In the genomic region with DNA sequence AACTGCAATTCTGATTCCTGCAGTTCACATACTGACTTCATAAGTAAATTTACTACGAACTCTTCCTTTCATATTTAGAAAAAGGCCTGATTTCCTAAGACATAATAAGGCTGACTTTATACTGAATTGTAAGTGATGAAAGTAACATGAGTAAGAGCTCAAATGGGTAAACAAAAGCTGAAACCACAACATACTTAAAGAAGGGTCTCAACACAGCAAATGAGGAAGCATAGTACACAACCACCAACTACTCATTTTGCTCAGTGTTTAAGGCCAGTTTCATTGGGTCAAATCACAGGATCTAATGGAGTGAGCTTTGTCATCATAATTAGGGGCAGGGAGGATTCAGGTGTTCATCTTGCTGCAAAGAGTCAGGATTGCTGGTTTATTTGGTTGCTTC, we compare ENCODE assay signal across 13 cellular contexts.
DNase-seq lines count a peak whose midpoint lies in the region; ATAC-seq and TF ChIP-seq lines count a peak whose summit lies in the region.
"Had no signal": no experiment of that assay in that cellular context is flagged by ENCODE, and none has a peak within 500 bp of the region (broad histone marks: within the 10 kb centered on the region; RNA-seq: fewer than 3 reads in every experiment).

No MANE protein-coding gene starts in this region.

- H3K4me3 ChIP-seq in cardiac fibroblast (replicated peaks in 1 of 2; ENCODE audit: low read depth in 2 of 2, low read length in 2 of 2), result no peak overlapping the region
- no peak overlapping the region for H3K4me3 ChIP-seq in WERI-Rb-1 (ENCODE audit: low read depth, low read length)

- H3K27me3 ChIP-seq in WERI-Rb-1 (ENCODE audit: insufficient read depth, low read depth, severe bottlenecking), result no peaks in the 10 kb centered on the region

- TF ChIP-seq CTCF in natural killer cell (IDR thresholded peaks at IDR 0.05) (no peak), cardiac fibroblast (IDR thresholded peaks at IDR 0.05; ENCODE audit: low read depth, low read length) (no peak), WERI-Rb-1 (IDR thresholded peaks at IDR 0.05; ENCODE audit: low read depth, low read length) (no peak)

- no peaks in the 10 kb centered on the region for H3K9me3 Mint-ChIP-seq in natural killer cell
- H3K9me3 Mint-ChIP-seq in natural killer cell treated with Interleukin-12 subunit alpha and Interleukin-12 subunit beta and Interleukin-15 and Interleukin-18, amount 100 ng/mL, for 72 hours, result no peaks in the 10 kb centered on the region
- no peaks in the 10 kb centered on the region for H3K9me3 Mint-ChIP-seq in T-helper 2 cell treated with Interferon-gamma antibody and Interleukin-4, amounts not matched to agents 5 μg/mL and 100 μg/mL, for 36 hours
- H3K9me3 Mint-ChIP-seq: activated CD4-positive, alpha-beta T cell treated with anti-CD3 and anti-CD28 coated beads, Interleukin-2, amount 10 ng/mL, durations not matched to agents 24 days and 14 days had no signal

- peaks cover 67% of the 10 kb centered on the region for H3K36me3 ChIP-seq in WERI-Rb-1

- H3K9me3 ChIP-seq in WERI-Rb-1 (ENCODE audit: severe bottlenecking), result no peaks in the 10 kb centered on the region

- H3K4me3 Mint-ChIP-seq in natural killer cell, result no peak overlapping the region
- no peak overlapping the region for H3K4me3 Mint-ChIP-seq in natural killer cell treated with Interleukin-12 subunit alpha and Interleukin-12 subunit beta and Interleukin-15 and Interleukin-18, amount 100 ng/mL, for 72 hours
- H3K4me3 Mint-ChIP-seq in T-helper 2 cell treated with Interferon-gamma antibody and Interleukin-4, amounts not matched to agents 5 μg/mL and 100 μg/mL, for 36 hours, result no peak overlapping the region
- H3K4me3 Mint-ChIP-seq: activated CD4-positive, alpha-beta T cell treated with anti-CD3 and anti-CD28 coated beads, Interleukin-2, amount 10 ng/mL, durations not matched to agents 24 days and 14 days had no signal

- H3K27me3 Mint-ChIP-seq in natural killer cell (ENCODE audit: low read depth in 2 of 2), result no peaks in the 10 kb centered on the region
- no peaks in the 10 kb centered on the region for H3K27me3 Mint-ChIP-seq in natural killer cell treated with Interleukin-12 subunit alpha and Interleukin-12 subunit beta and Interleukin-15 and Interleukin-18, amount 100 ng/mL, for 72 hours
- no peaks in the 10 kb centered on the region for H3K27me3 Mint-ChIP-seq in T-helper 2 cell treated with Interferon-gamma antibody and Interleukin-4, amounts not matched to agents 5 μg/mL and 100 μg/mL, for 36 hours (ENCODE audit: low read depth)
- H3K27me3 Mint-ChIP-seq: activated CD4-positive, alpha-beta T cell treated with anti-CD3 and anti-CD28 coated beads, Interleukin-2, amount 10 ng/mL, durations not matched to agents 24 days and 14 days; progenitor cell of endocrine pancreas had no signal

- H3K4me1 Mint-ChIP-seq in natural killer cell, result peaks cover 15 to 26% of the 10 kb centered on the region in 2 donors
- peaks cover 11 to 20% of the 10 kb centered on the region in 2 donors for H3K4me1 Mint-ChIP-seq in natural killer cell treated with Interleukin-12 subunit alpha and Interleukin-12 subunit beta and Interleukin-15 and Interleukin-18, amount 100 ng/mL, for 72 hours (ENCODE audit: low read depth in 2 of 2)
- peaks cover 25% of the 10 kb centered on the region for H3K4me1 Mint-ChIP-seq in T-helper 2 cell treated with Interferon-gamma antibody and Interleukin-4, amounts not matched to agents 5 μg/mL and 100 μg/mL, for 36 hours (ENCODE audit: low read depth)

- ATAC-seq in natural killer cell, result no peak
- ATAC-seq in natural killer cell treated with Interleukin-12 subunit alpha and Interleukin-12 subunit beta and Interleukin-15 and Interleukin-18, amount 100 ng/mL, for 72 hours, result no peak
- ATAC-seq: left cardiac atrium had no signal

- H3K27ac ChIP-seq in WERI-Rb-1, result no peak overlapping the region

- DNase-seq in natural killer cell, result no peak
- no peak for DNase-seq in natural killer cell treated with Interleukin-12 subunit alpha and Interleukin-12 subunit beta and Interleukin-15 and Interleukin-18, amount 100 ng/mL, for 72 hours (ENCODE audit: low spot score)
- peak; percentile 59 for DNase-seq in LHCN-M2 (ENCODE audit: low read depth)
- DNase-seq in cardiac fibroblast (ENCODE audit: low read depth in 2 of 2), result peak; percentile 3 to 50
- peak; percentile 2 for DNase-seq in stromal cell of bone marrow (ENCODE audit: low read depth)
- no peak for DNase-seq in T-helper 2 cell treated with Interferon-gamma antibody and Interleukin-4, amounts not matched to agents 5 μg/mL and 100 μg/mL, for 36 hours (ENCODE audit: low spot score)
- no peak for DNase-seq in mesenteric fat pad (ENCODE audit: low spot score)
- DNase-seq in WERI-Rb-1, result no peak
- DNase-seq: activated CD4-positive, alpha-beta T cell treated with anti-CD3 and anti-CD28 coated beads, Interleukin-2, amount 10 ng/mL, durations not matched to agents 24 days and 14 days; AML-193; left cardiac atrium; NCI-H1694 treated with DMSO at 0.1 percent for 48 hours had no signal

- intact Hi-C loops in natural killer cell (cut with micrococcal nuclease), result no loop called here

- peak overlapping the region; percentile 13 to 35 for H3K27ac Mint-ChIP-seq in natural killer cell
- peak overlapping the region in 1 of 2 donors; percentile 52 for H3K27ac Mint-ChIP-seq in natural killer cell treated with Interleukin-12 subunit alpha and Interleukin-12 subunit beta and Interleukin-15 and Interleukin-18, amount 100 ng/mL, for 72 hours
- no peak overlapping the region for H3K27ac Mint-ChIP-seq in T-helper 2 cell treated with Interferon-gamma antibody and Interleukin-4, amounts not matched to agents 5 μg/mL and 100 μg/mL, for 36 hours
- H3K27ac Mint-ChIP-seq: activated CD4-positive, alpha-beta T cell treated with anti-CD3 and anti-CD28 coated beads, Interleukin-2, amount 10 ng/mL, durations not matched to agents 24 days and 14 days; progenitor cell of endocrine pancreas had no signal

- peaks cover 24% of the 10 kb centered on the region for H3K36me3 Mint-ChIP-seq in natural killer cell
- peaks cover 7% of the 10 kb centered on the region for H3K36me3 Mint-ChIP-seq in natural killer cell treated with Interleukin-12 subunit alpha and Interleukin-12 subunit beta and Interleukin-15 and Interleukin-18, amount 100 ng/mL, for 72 hours
- H3K36me3 Mint-ChIP-seq in T-helper 2 cell treated with Interferon-gamma antibody and Interleukin-4, amounts not matched to agents 5 μg/mL and 100 μg/mL, for 36 hours (ENCODE audit: low read depth), result peaks cover 65% of the 10 kb centered on the region

Comparison
In these comparisons a context has a peak if more than half of its experiments do, and no peak if none do; other contexts are left out.
1. DNase-seq: peak in LHCN-M2 (single experiment), cardiac fibroblast (2 of 2) and stromal cell of bone marrow (single experiment); none in natural killer cell (single experiment), natural killer cell treated with Interleukin-12 subunit alpha and Interleukin-12 subunit beta and Interleukin-15 and Interleukin-18, amount 100 ng/mL, for 72 hours (single experiment), T-helper 2 cell treated with Interferon-gamma antibody and Interleukin-4, amounts not matched to agents 5 μg/mL and 100 μg/mL, for 36 hours (single experiment), mesenteric fat pad (single experiment) and WERI-Rb-1 (single experiment).